ENCODE assay signal across 13 cellular contexts in genomic region chr5:135028791-135029467, GRCh38. TPM values are rescaled to one million over a fixed set of nuclear protein-coding genes. Genes with fewer than 3 reads are reported as not detected.
DNase-seq lines count a peak whose midpoint lies in the region; ATAC-seq, FAIRE-seq and TF ChIP-seq lines count a peak whose summit lies in the region.
"Had no signal": no experiment of that assay in that cellular context is flagged by ENCODE, and none has a peak within 500 bp of the region (broad histone marks: within the 10 kb centered on the region; RNA-seq: fewer than 3 reads in every experiment).

No MANE protein-coding gene starts in this region.

- no peak for TF ChIP-seq POLR2A in transverse colon (IDR thresholded peaks at IDR 0.05)

- TF ChIP-seq CTCF in chondrocyte (IDR thresholded peaks at IDR 0.05) (no peak), kidney (IDR thresholded peaks at IDR 0.05; ENCODE audit: borderline replicate concordance, extremely low read depth, insufficient read depth) (no peak), transverse colon (IDR thresholded peaks at IDR 0.05) (no peak)

- peaks cover 30% of the 10 kb centered on the region for H3K4me1 Mint-ChIP-seq in activated naive CD8-positive, alpha-beta T cell (ENCODE audit: low read depth)
- peaks cover 32% of the 10 kb centered on the region for H3K4me1 Mint-ChIP-seq in activated naive CD8-positive, alpha-beta T cell treated with anti-CD3 and anti-CD28 coated beads for 36 hours
- peaks cover 10% of the 10 kb centered on the region for H3K4me1 Mint-ChIP-seq in chondrocyte (ENCODE audit: low read depth)

- peaks cover 3% of the 10 kb centered on the region for H3K9me3 Mint-ChIP-seq in activated naive CD8-positive, alpha-beta T cell (ENCODE audit: low read depth)
- peaks cover 7% of the 10 kb centered on the region for H3K9me3 Mint-ChIP-seq in activated naive CD8-positive, alpha-beta T cell treated with anti-CD3 and anti-CD28 coated beads for 36 hours
- no peaks in the 10 kb centered on the region for H3K9me3 Mint-ChIP-seq in chondrocyte (ENCODE audit: low read depth)

- H3K9ac ChIP-seq in kidney (ENCODE audit: low read length in 2 of 2) = no peak overlapping the region

- H3K36me3 Mint-ChIP-seq in activated naive CD8-positive, alpha-beta T cell = peaks cover 4% of the 10 kb centered on the region
- H3K36me3 Mint-ChIP-seq in activated naive CD8-positive, alpha-beta T cell treated with anti-CD3 and anti-CD28 coated beads for 36 hours = peaks cover 3% of the 10 kb centered on the region
- H3K36me3 Mint-ChIP-seq in chondrocyte (ENCODE audit: low read depth) = peaks cover 13% of the 10 kb centered on the region

- 38% methylated on average over 61 of the region's 62 CpGs; no CpG with 5 or more reads in 1 of the 2 donors for WGBS in transverse colon (ENCODE audit: low coverage in 1 of 2), 2 donors

- H3K36me3 ChIP-seq in kidney (ENCODE audit: control insufficient read depth in 1 of 2, insufficient read depth in 2 of 2, low read length in 2 of 2) (no peaks in the 10 kb centered on the region), transverse colon (no peaks in the 10 kb centered on the region)

- peak overlapping the region; percentile 45 for H3K4me3 Mint-ChIP-seq in activated naive CD8-positive, alpha-beta T cell
- no peak overlapping the region for H3K4me3 Mint-ChIP-seq in activated naive CD8-positive, alpha-beta T cell treated with anti-CD3 and anti-CD28 coated beads for 36 hours
- no peak overlapping the region for H3K4me3 Mint-ChIP-seq in chondrocyte (ENCODE audit: unreplicated experiment)

- intact Hi-C loops in kidney (cut with DNase I) = no loop called here
- intact Hi-C loops in transverse colon (cut with DNase I; ENCODE audit: low total_unique reads) = no loop called here

- H3K27ac Mint-ChIP-seq in activated naive CD8-positive, alpha-beta T cell = no peak overlapping the region
- no peak overlapping the region for H3K27ac Mint-ChIP-seq in activated naive CD8-positive, alpha-beta T cell treated with anti-CD3 and anti-CD28 coated beads for 36 hours
- no peak overlapping the region for H3K27ac Mint-ChIP-seq in chondrocyte (ENCODE audit: unreplicated experiment)

- TF ChIP-seq EP300 in transverse colon (IDR thresholded peaks at IDR 0.05; ENCODE audit: low read depth) = no peak

- in situ Hi-C loops in transverse colon (cut with MboI; ENCODE audit: low pct_ligation_motif_present in 1 of 4, low pct_unique_long_range_greater_than_20kb in 1 of 4, low sequenced_read_pairs in 3 of 4) = loop anchor here in 1 of 4 donors (25.0 kb wide), 1 partner anchor 158 kb away; no protein-coding TSS in a partner anchor

- ATAC-seq in GM18511 (IDR thresholded peaks at IDR 0.05; ENCODE audit: unreplicated experiment) = no peak

- H3K4me1 ChIP-seq in kidney (ENCODE audit: control insufficient read depth in 1 of 2, insufficient read depth in 1 of 2, low read depth in 1 of 2, low read length in 2 of 2) = peaks cover 15% of the 10 kb centered on the region in 2 donors
- peaks cover 22 to 32% (median 28%) of the 10 kb centered on the region in 4 donors for H3K4me1 ChIP-seq in transverse colon

- H3K9me3 ChIP-seq in kidney (ENCODE audit: control insufficient read depth in 1 of 2, low read length in 2 of 2) (peaks cover 0 to 7% of the 10 kb centered on the region in 2 donors), transverse colon (no peaks in the 10 kb centered on the region)

- H3K4me3 ChIP-seq in kidney (ENCODE audit: low read length in 2 of 2) (no peak overlapping the region), transverse colon (peak overlapping the region in 2 of 4 donors; percentile 0 to 7)

- H3K27ac ChIP-seq in kidney (ENCODE audit: low read depth in 2 of 2, low read length in 2 of 2) = no peak overlapping the region
- peak overlapping the region; percentile 30 to 85 (median 72) for H3K27ac ChIP-seq in transverse colon

- no peak for FAIRE-seq in kidney (lab: Jason Lieb, UNC)

- DNase-seq in activated naive CD8-positive, alpha-beta T cell treated with anti-CD3 and anti-CD28 coated beads for 36 hours = no peak
- DNase-seq in chondrocyte (ENCODE audit: low spot score) (peak; percentile 82), kidney (peak; percentile 65), transverse colon (no peak), GM19240 (ENCODE audit: insufficient read length, low spot score) (no peak), COR-L47 (lab: John Stamatoyannopoulos, UW) (no peak)
- DNase-seq: activated gamma-delta T cell, KG1, NCI-H1694, Right ventricle myocardium superior had no signal

- H3K27me3 Mint-ChIP-seq in activated naive CD8-positive, alpha-beta T cell = peaks cover 32% of the 10 kb centered on the region
- H3K27me3 Mint-ChIP-seq in activated naive CD8-positive, alpha-beta T cell treated with anti-CD3 and anti-CD28 coated beads for 36 hours = peaks cover 78% of the 10 kb centered on the region
- H3K27me3 Mint-ChIP-seq in chondrocyte (ENCODE audit: low read depth) = peaks cover 72% of the 10 kb centered on the region

- H3K27me3 ChIP-seq in transverse colon = peaks cover 85% of the 10 kb centered on the region

RNA-seq across cellular contexts. Expression of gene PITX1, which starts 5.1 kb away (rescaled TPM):
- total RNA-seq in activated naive CD8-positive, alpha-beta T cell treated with anti-CD3 and anti-CD28 coated beads for 36 hours = not detected
- total RNA-seq in chondrocyte = 0.18 TPM in 1 of 3 replicates, not detected in the others
- total RNA-seq in kidney = not detected
- polyA plus RNA-seq in kidney (ENCODE audit: insufficient read depth, low read depth, low replicate concordance) = not detected
- total RNA-seq in transverse colon = 10 to 100 TPM in 1 of 4 donors, 1 to 10 TPM in 3; 3.7 to 13.9 (median 8.4) TPM
- total RNA-seq: cerebellum, Right ventricle myocardium superior had no signal

Comparison
In these comparisons a context has a peak if more than half of its experiments do, and no peak if none do; other contexts are left out.
1. DNase-seq: peak in chondrocyte (single experiment) and kidney (single experiment); none in activated naive CD8-positive, alpha-beta T cell treated with anti-CD3 and anti-CD28 coated beads for 36 hours (single experiment), transverse colon (single experiment), GM19240 (single experiment) and COR-L47 (single experiment).
2. H3K27ac ChIP-seq: peak in transverse colon (4 of 4); none in kidney (0 of 2).